ENCODE assay signal across 8 cellular contexts in genomic region chr6:26026833-26027490, GRCh38.
DNase-seq lines count a peak whose midpoint lies in the region; ATAC-seq and TF ChIP-seq lines count a peak whose summit lies in the region.

No MANE protein-coding gene starts in this region.

- H3K4me1 Mint-ChIP-seq in T-helper 17 cell: peaks cover 32% of the 10 kb centered on the region

- H3K4me1 ChIP-seq in right cardiac atrium (ENCODE audit: control insufficient read depth, insufficient read depth, low read length): peaks cover 2% of the 10 kb centered on the region

- H3K27ac ChIP-seq in right cardiac atrium (ENCODE audit: low read length): peak overlapping the region; percentile 97

- peak; percentile 63 for DNase-seq in GM13977 (ENCODE audit: low spot score)
- DNase-seq in NCI-H187 (lab: John Stamatoyannopoulos, UW): peak; percentile 92 to 97
- peak; percentile 63 to 78 (median 70) for DNase-seq in T-helper 17 cell
- DNase-seq in amygdala (lab: John Stamatoyannopoulos, UW): peak in 54 of 56 donors; percentile 8 to 87 (median 60)
- peak; percentile 90 to 96 (median 95) for DNase-seq in right cardiac atrium
- peak; percentile 94 for DNase-seq in renal cortical epithelial cell (ENCODE audit: low read depth)
- DNase-seq in GM19240 (ENCODE audit: insufficient read length, low spot score): no peak

- peak overlapping the region; percentile 68 for H3K4me3 ChIP-seq in right cardiac atrium (ENCODE audit: low read length)

- no peaks in the 10 kb centered on the region for H3K9me3 ChIP-seq in T-helper 17 cell (ENCODE audit: control insufficient read depth, low read length, poor library complexity, severe bottlenecking)
- no peaks in the 10 kb centered on the region for H3K9me3 ChIP-seq in right cardiac atrium (ENCODE audit: control insufficient read depth, low read length)

- peak overlapping the region; percentile 99 for H3K27ac Mint-ChIP-seq in T-helper 17 cell

- H3K27me3 ChIP-seq in right cardiac atrium (ENCODE audit: control insufficient read depth, insufficient read depth): no peaks in the 10 kb centered on the region

- in situ Hi-C loops in GM13977 (cut with MboI; ENCODE audit: low pct_unique_long_range_greater_than_20kb, low sequenced_read_pairs, unreplicated experiment): no loop called here

- under 1% methylated on average over 44 of the region's 44 CpGs for WGBS in right cardiac atrium

- peak overlapping the region; percentile 90 for H3K4me3 Mint-ChIP-seq in T-helper 17 cell

- TF ChIP-seq CTCF in GM13977 (IDR thresholded peaks at IDR 0.05; ENCODE audit: extremely low read depth, insufficient read depth, missing control alignments): no peak

- intact Hi-C loops in right cardiac atrium (cut with DNase I): loop anchor here in 2 of 4 donors (10.0 kb wide), 3 partner anchors 158 to 1108 kb away; partner anchors contain the start of gene ABT1 (in 1 of the 2)

- H3K27me3 Mint-ChIP-seq in T-helper 17 cell: no peaks in the 10 kb centered on the region

- H3K36me3 Mint-ChIP-seq in T-helper 17 cell (ENCODE audit: low read depth): peaks cover 2% of the 10 kb centered on the region

- ATAC-seq in HG02885 (IDR thresholded peaks at IDR 0.05; ENCODE audit: poor library complexity, unreplicated experiment): peak; percentile 46
- ATAC-seq in T-helper 17 cell: peak; percentile 79
- ATAC-seq in right cardiac atrium: peak; percentile 79 to 81
